In the genomic region with DNA sequence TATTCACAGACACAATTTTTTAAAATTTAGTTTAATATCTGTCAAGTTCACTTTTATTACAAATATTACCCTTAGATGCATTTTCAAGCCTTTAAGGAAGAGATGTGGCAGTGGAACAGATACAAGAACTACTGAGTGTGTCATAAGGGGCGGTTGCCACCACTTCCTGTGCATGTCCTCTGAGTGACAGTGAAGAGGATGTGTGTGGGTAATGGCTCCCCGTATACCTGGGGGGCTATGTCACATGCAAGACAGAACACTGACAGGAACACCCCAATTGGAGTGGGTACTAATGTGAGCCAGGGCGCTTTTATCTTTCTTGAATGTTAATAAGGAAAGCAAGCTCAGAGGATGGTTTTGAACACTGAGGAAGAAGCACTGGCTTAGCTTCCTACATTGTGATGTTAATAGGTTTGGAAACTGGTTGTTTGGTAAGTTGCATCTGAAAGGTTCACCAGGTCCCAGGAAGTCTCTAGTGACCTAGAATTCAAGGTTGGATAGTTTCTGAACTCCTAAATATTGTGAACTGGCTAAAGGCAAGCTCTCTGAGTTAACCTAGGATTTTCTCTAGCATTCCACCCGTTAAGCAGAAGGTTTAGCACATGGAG, we compare ENCODE assay signal across 9 cellular contexts.
DNase-seq lines count a peak whose midpoint lies in the region; ATAC-seq, FAIRE-seq and TF ChIP-seq lines count a peak whose summit lies in the region.
"Had no signal": no experiment of that assay in that cellular context is flagged by ENCODE, and none has a peak within 500 bp of the region (broad histone marks: within the 10 kb centered on the region; RNA-seq: fewer than 3 reads in every experiment).

No MANE protein-coding gene starts in this region.

- DNase-seq in heart left ventricle (no peak), Right ventricle myocardium inferior (ENCODE audit: missing footprints) (no peak), small intestine (peak; percentile 69), Ammon's horn (ENCODE audit: low spot score) (no peak), glutamatergic neuron (no peak), NCI-H2081 treated with DMSO at 0.1 percent for 48 hours (lab: John Stamatoyannopoulos, UW) (no peak)
- DNase-seq in activated CD4-positive, alpha-beta memory T cell treated with anti-CD3 and anti-CD28 coated beads, Interleukin-2, amount 10 ng/mL, durations not matched to agents 7 days and 5 days, result peak; percentile 83

- H3K36me3 ChIP-seq in heart left ventricle, result peaks cover 0 to 36% (median 8%) of the 10 kb centered on the region in 9 donors
- peaks cover 0 to 4% of the 10 kb centered on the region in 2 donors for H3K36me3 ChIP-seq in small intestine (ENCODE audit: control insufficient read depth in 2 of 2, insufficient read depth in 2 of 2, low read length in 2 of 2)

- CTCF ChIA-PET in activated CD4-positive, alpha-beta memory T cell treated with anti-CD3 and anti-CD28 coated beads, Interleukin-2, amount 10 ng/mL, durations not matched to agents 7 days and 5 days (lab: Charles Lee), result interaction anchor here (3.1 kb wide), 3 partner anchors 10 to 85 kb away, joined by 18 to 37 read pairs (median 35); partner anchors contain the start of gene ASF1A

- POLR2A ChIA-PET in activated CD4-positive, alpha-beta memory T cell treated with anti-CD3 and anti-CD28 coated beads, Interleukin-2, amount 10 ng/mL, durations not matched to agents 7 days and 5 days (lab: Charles Lee), result interaction anchor here (0.8 to 4.4 kb wide), 7 partner anchors 9 to 101 kb away, joined by 3 to 74 read pairs (median 3); partner anchors contain the start of gene ASF1A

- H3K4me3 Mint-ChIP-seq in activated CD4-positive, alpha-beta memory T cell treated with anti-CD3 and anti-CD28 coated beads, Interleukin-2, amount 10 ng/mL, durations not matched to agents 7 days and 5 days, result peak overlapping the region; percentile 3
- H3K4me3 Mint-ChIP-seq in glutamatergic neuron (ENCODE audit: unreplicated experiment), result no peak overlapping the region
- H3K4me3 Mint-ChIP-seq: neural crest cell had no signal

- H3K27ac Mint-ChIP-seq in activated CD4-positive, alpha-beta memory T cell treated with anti-CD3 and anti-CD28 coated beads, Interleukin-2, amount 10 ng/mL, durations not matched to agents 7 days and 5 days, result peak overlapping the region; percentile 84
- no peak overlapping the region for H3K27ac Mint-ChIP-seq in glutamatergic neuron (ENCODE audit: unreplicated experiment)

- WGBS in heart left ventricle, 4 donors, result 61 to 85% (median 80%) methylated on average over 4 of the region's 4 CpGs
- WGBS in small intestine, 3 donors, result 66 to 87% (median 75%) methylated on average over 4 of the region's 4 CpGs

- ATAC-seq in heart left ventricle (peak in 3 of 4 donors; percentile 32 to 68 (median 42)), Right ventricle myocardium inferior (no peak), HG03521 (IDR thresholded peaks at IDR 0.05; ENCODE audit: unreplicated experiment) (peak; percentile 79)

- no peaks in the 10 kb centered on the region for H3K9me3 ChIP-seq in heart left ventricle
- no peaks in the 10 kb centered on the region for H3K9me3 ChIP-seq in small intestine (ENCODE audit: control insufficient read depth, low read depth)

- no peak for TF ChIP-seq POLR2A in heart left ventricle (IDR thresholded peaks at IDR 0.05)

- no peaks in the 10 kb centered on the region for H3K27me3 Mint-ChIP-seq in activated CD4-positive, alpha-beta memory T cell treated with anti-CD3 and anti-CD28 coated beads, Interleukin-2, amount 10 ng/mL, durations not matched to agents 7 days and 5 days
- peaks cover 1% of the 10 kb centered on the region for H3K27me3 Mint-ChIP-seq in glutamatergic neuron (ENCODE audit: unreplicated experiment)

- no peak for FAIRE-seq in small intestine (lab: Jason Lieb, UNC)

- H3K4me3 ChIP-seq in heart left ventricle, result no peak overlapping the region
- no peak overlapping the region for H3K4me3 ChIP-seq in small intestine (ENCODE audit: low read depth in 1 of 2, low read length in 2 of 2)

- no peaks in the 10 kb centered on the region for H3K27me3 ChIP-seq in heart left ventricle
- no peaks in the 10 kb centered on the region for H3K27me3 ChIP-seq in small intestine (ENCODE audit: control insufficient read depth in 2 of 2, insufficient read depth in 2 of 2, low read length in 2 of 2)

- peaks cover 32% of the 10 kb centered on the region for H3K36me3 Mint-ChIP-seq in activated CD4-positive, alpha-beta memory T cell treated with anti-CD3 and anti-CD28 coated beads, Interleukin-2, amount 10 ng/mL, durations not matched to agents 7 days and 5 days (ENCODE audit: low read depth)
- H3K36me3 Mint-ChIP-seq in glutamatergic neuron (ENCODE audit: unreplicated experiment), result peaks cover under 1% of the 10 kb centered on the region

- H3K27ac ChIP-seq in heart left ventricle (peak overlapping the region in 1 of 12 donors; percentile 46), small intestine (ENCODE audit: low read depth in 1 of 2, low read length in 1 of 2) (no peak overlapping the region)

- intact Hi-C loops in heart left ventricle (cut with DNase I), result no loop called here
- intact Hi-C loops in Right ventricle myocardium inferior (cut with DNase I), result no loop called here

- peaks cover 60% of the 10 kb centered on the region for H3K4me1 Mint-ChIP-seq in activated CD4-positive, alpha-beta memory T cell treated with anti-CD3 and anti-CD28 coated beads, Interleukin-2, amount 10 ng/mL, durations not matched to agents 7 days and 5 days
- peaks cover 5% of the 10 kb centered on the region for H3K4me1 Mint-ChIP-seq in glutamatergic neuron (ENCODE audit: low read depth, unreplicated experiment)

- H3K9me3 Mint-ChIP-seq in activated CD4-positive, alpha-beta memory T cell treated with anti-CD3 and anti-CD28 coated beads, Interleukin-2, amount 10 ng/mL, durations not matched to agents 7 days and 5 days, result peaks cover 5% of the 10 kb centered on the region
- no peaks in the 10 kb centered on the region for H3K9me3 Mint-ChIP-seq in glutamatergic neuron (ENCODE audit: unreplicated experiment)
- H3K9me3 Mint-ChIP-seq: neural crest cell had no signal

- TF ChIP-seq CTCF in heart left ventricle (IDR thresholded peaks at IDR 0.05), result no peak
- no peak for TF ChIP-seq CTCF in glutamatergic neuron (IDR thresholded peaks at IDR 0.05; ENCODE audit: partially characterized antibody, unreplicated experiment)

- peaks cover 0 to 19% (median 0%) of the 10 kb centered on the region in 12 donors for H3K4me1 ChIP-seq in heart left ventricle
- peaks cover 0 to 2% of the 10 kb centered on the region in 2 donors for H3K4me1 ChIP-seq in small intestine (ENCODE audit: control insufficient read depth in 2 of 2, insufficient read depth in 1 of 2, low read depth in 1 of 2, low read length in 1 of 2)

Comparison
In these comparisons a context has a peak if more than half of its experiments do, and no peak if none do; other contexts are left out.
1. DNase-seq: peak in activated CD4-positive, alpha-beta memory T cell treated with anti-CD3 and anti-CD28 coated beads, Interleukin-2, amount 10 ng/mL, durations not matched to agents 7 days and 5 days (single experiment) and small intestine (single experiment); none in heart left ventricle (0 of 5), Right ventricle myocardium inferior (single experiment), Ammon's horn (single experiment), glutamatergic neuron (single experiment) and NCI-H2081 treated with DMSO at 0.1 percent for 48 hours (single experiment).